In genomic region chr22:23079814-23080521, GRCh38 we compare ENCODE assay signal across 28 cellular contexts. TPM values are rescaled to one million over a fixed set of nuclear protein-coding genes. Genes with fewer than 3 reads are reported as not detected.
A peak's percentile ranks its signal among the peaks of the same experiment; 100 is the strongest.
DNase-seq lines count a peak whose midpoint lies in the region; ATAC-seq and TF ChIP-seq lines count a peak whose summit lies in the region.
"Had no signal": no experiment of that assay in that cellular context is flagged by ENCODE, and none has a peak within 500 bp of the region (broad histone marks: within the 10 kb centered on the region; RNA-seq: fewer than 3 reads in every experiment).

No MANE protein-coding gene starts in this region.

- WGBS in psoas muscle, 3 donors = 51 to 62% (median 58%) methylated on average over 9 of the region's 9 CpGs

- H3K4me1 ChIP-seq in BLaER1 treated with 17β-estradiol and CSF1 and Interleukin-3, amounts not matched to agents 10 nM and 100 nM = peaks cover 10 to 96% (median 82%) of the 10 kb centered on the region in 10 experiments; a peak in 19 of 20 replicates
- no peaks in the 10 kb centered on the region for H3K4me1 ChIP-seq in psoas muscle
- H3K4me1 ChIP-seq: transverse colon had no signal

- H3K27me3 ChIP-seq in BLaER1 treated with 17β-estradiol and CSF1 and Interleukin-3, amounts not matched to agents 10 nM and 100 nM = peaks cover 0 to 6% (median 0%) of the 10 kb centered on the region in 11 experiments; a peak in 2 of 22 replicates
- no peaks in the 10 kb centered on the region for H3K27me3 ChIP-seq in psoas muscle (ENCODE audit: insufficient read depth in 3 of 3, low read length in 2 of 3)
- H3K27me3 ChIP-seq: SJSA1, stomach, transverse colon had no signal

- H3K4me2 ChIP-seq in BLaER1 treated with 17β-estradiol and CSF1 and Interleukin-3, amounts not matched to agents 10 nM and 100 nM = peak overlapping the region in 9 of 11 experiments; percentile 22 to 99 (median 49); a peak in 15 of 22 replicates
- H3K4me2 ChIP-seq: GM23338, smooth muscle cell had no signal

- no peak overlapping the region for H3K9ac ChIP-seq in BLaER1 treated with 17β-estradiol and CSF1 and Interleukin-3, amounts not matched to agents 10 nM and 100 nM

- peaks cover 0 to 5% (median 0%) of the 10 kb centered on the region in 11 experiments; a peak in 1 of 22 replicates for H3K9me3 ChIP-seq in BLaER1 treated with 17β-estradiol and CSF1 and Interleukin-3, amounts not matched to agents 10 nM and 100 nM (replicated peaks in 1 of 11)
- H3K9me3 ChIP-seq in psoas muscle = no peaks in the 10 kb centered on the region
- H3K9me3 ChIP-seq: SJSA1, stomach, transverse colon had no signal

- H3K36me3 ChIP-seq in BLaER1 treated with 17β-estradiol and CSF1 and Interleukin-3, amounts not matched to agents 10 nM and 100 nM = peaks cover 0 to 3% (median 0%) of the 10 kb centered on the region in 11 experiments; a peak in 1 of 22 replicates
- H3K36me3 ChIP-seq in psoas muscle (ENCODE audit: insufficient read depth in 1 of 2, low read depth in 1 of 2) = no peaks in the 10 kb centered on the region
- H3K36me3 ChIP-seq: stomach, transverse colon had no signal

- intact Hi-C loops in psoas muscle (cut with DNase I) = no loop called here

- no peak overlapping the region for H3K4me3 ChIP-seq in BLaER1 treated with 17β-estradiol and CSF1 and Interleukin-3, amounts not matched to agents 10 nM and 100 nM
- H3K4me3 ChIP-seq in psoas muscle = no peak overlapping the region
- H3K4me3 ChIP-seq: GM12878, GM23338, SJSA1, smooth muscle cell, stomach, transverse colon had no signal

- H3K27ac ChIP-seq in BLaER1 treated with 17β-estradiol and CSF1 and Interleukin-3, amounts not matched to agents 10 nM and 100 nM = no peak overlapping the region
- no peak overlapping the region for H3K27ac ChIP-seq in psoas muscle
- H3K27ac ChIP-seq: HL-60, SJSA1, transverse colon had no signal

- ATAC-seq in left lobe of liver (peak; percentile 27), psoas muscle (peak in 3 of 4 donors; percentile 54 to 71 (median 62)), GM18505 (IDR thresholded peaks at IDR 0.05; ENCODE audit: unreplicated experiment) (no peak), GM18873 (IDR thresholded peaks at IDR 0.05; ENCODE audit: low FRiP score, unreplicated experiment) (no peak)
- ATAC-seq: activated CD4-positive, CD25-positive, alpha-beta regulatory T cell treated with anti-CD3 and anti-CD28 coated beads, Interleukin-2, amount 50 U/mL, for 24 hours; GM12878 had no signal

- TF ChIP-seq CTCF in psoas muscle (IDR thresholded peaks at IDR 0.05) = no peak

- H4K20me1 ChIP-seq in BLaER1 treated with 17β-estradiol and CSF1 and Interleukin-3, amounts not matched to agents 10 nM and 100 nM = peaks cover 0 to 97% (median 0%) of the 10 kb centered on the region in 11 experiments; a peak in 5 of 22 replicates

- peak; percentile 4 for DNase-seq in NCI-H2196 treated with DMSO at 0.1 percent for 48 hours (lab: John Stamatoyannopoulos, UW; ENCODE audit: unreplicated experiment)
- no peak for DNase-seq in left lobe of liver (ENCODE audit: low spot score)
- DNase-seq in psoas muscle = no peak
- no peak for DNase-seq in H4 (ENCODE audit: low spot score)
- DNase-seq in midbrain (lab: John Stamatoyannopoulos, UW) = no peak
- DNase-seq: activated CD8-positive, alpha-beta T cell treated with anti-CD3 and anti-CD28 coated beads, Interleukin-2, amount 10 ng/mL, durations not matched to agents 7 days and 5 days; activated naive CD8-positive, alpha-beta T cell treated with anti-CD3 and anti-CD28 coated beads for 36 hours; HFFc6; immature natural killer cell; Karpas-422; mesendoderm; naive B cell; NCI-H1930; NCI-H526 treated with DMSO at 0.1 percent for 48 hours; retina; stimulated activated CD4-positive, alpha-beta T cell treated with anti-CD3 and anti-CD28 coated beads, Interleukin-1b, Interleukin-23, amount 100 ng/mL, for 48 hours; stimulated activated CD8-positive, alpha-beta memory T cell treated with anti-CD3 and anti-CD28 coated beads, Interleukin-4, amount 100 ng/mL, for 48 hours; stomach; transverse colon had no signal

- no peak for TF ChIP-seq POLR2A in GM18505 (IDR thresholded peaks at IDR 0.05; ENCODE audit: borderline replicate concordance, extremely low read depth, insufficient read depth, insufficient read length)

RNA-seq across cellular contexts. Expression of gene GNAZ, which starts 9.6 kb away (rescaled TPM):
- total RNA-seq in left lobe of liver (0.33 TPM), psoas muscle (1 to 10 TPM; 1.5 to 3.9 (median 1.9) TPM)
- polyA plus RNA-seq in psoas muscle = 1 to 10 TPM in 2 of 3 donors, under 1 TPM in 1; 0.99 to 2.2 (median 1.6) TPM
- 2.3 and 3.4 TPM in 2 replicates for total RNA-seq in H4 (2014; rRNA removed; shearing (Covaris generic))

Comparison
In these comparisons a context has a peak if more than half of its experiments do, and no peak if none do; other contexts are left out.
1. ATAC-seq: peak in left lobe of liver (single experiment) and psoas muscle (3 of 4); none in GM18505 (single experiment) and GM18873 (single experiment).